ENCODE assay signal across 1 cellular context in genomic region chr2:237859082-237859433, GRCh38.
TF ChIP-seq lines count a peak whose summit lies in the region.

No MANE protein-coding gene starts in this region.

TF ChIP-seq in HepG2, 621 proteins besides CTCF, POLR2A, EP300 and RAD21 (continued from another document):
- TF ChIP-seq SOX13 (IDR thresholded peaks at IDR 0.05) (no peak), SOX13 (CRISPR knock-in tag; conservative IDR thresholded peaks at IDR 0.05 in 1 of 2, IDR thresholded peaks at IDR 0.05 in 1 of 2) (no peak), ZBTB49 (CRISPR knock-in tag; IDR thresholded peaks at IDR 0.05; ENCODE audit: borderline replicate concordance) (no peak), EZH2 (conservative IDR thresholded peaks at IDR 0.05; ENCODE audit: low read depth, low read length) (peak; percentile 20; the same call in 1 of the 2 replicates)
TF ChIP-seq in HepG2: peak in this region for 1.
